ENCODE assay signal across 8 cellular contexts in genomic region chr11:133966924-133967598, GRCh38. TPM values are rescaled to one million over a fixed set of nuclear protein-coding genes. Genes with fewer than 3 reads are reported as not detected.
DNase-seq lines count a peak whose midpoint lies in the region; ATAC-seq and TF ChIP-seq lines count a peak whose summit lies in the region.

No MANE protein-coding gene starts in this region.

- peaks cover 20% of the 10 kb centered on the region for H3K27me3 ChIP-seq in Panc1 (ENCODE audit: control insufficient read depth, insufficient read depth, low read length)

- peak; percentile 87; the same call in 1 of the 2 replicates for TF ChIP-seq CTCF in Panc1 (IDR thresholded peaks at IDR 0.05)

- peak; percentile 67 for ATAC-seq in Panc1
- ATAC-seq in GM19452 (IDR thresholded peaks at IDR 0.05; ENCODE audit: unreplicated experiment) = no peak

- no TSS peak for BruUV-seq in Panc1 (replicated peaks; lab: Mats Ljungman, UMichigan)

- no peaks in the 10 kb centered on the region for H3K36me3 ChIP-seq in Panc1 (ENCODE audit: control insufficient read depth, insufficient read depth, low read length)

- H3K9me3 Mint-ChIP-seq in activated naive CD8-positive, alpha-beta T cell treated with anti-CD3 and anti-CD28 coated beads for 36 hours = no peaks in the 10 kb centered on the region

- POLR2A ChIA-PET in Panc1 (lab: Charles Lee) = interaction anchor here (0.5 kb wide), 1 partner anchor 28 kb away, joined by 3 read pairs; no protein-coding TSS in a partner anchor

- no peak overlapping the region for H3K27ac ChIP-seq in Panc1 (ENCODE audit: low read length)

- peaks cover 20% of the 10 kb centered on the region for H3K4me1 Mint-ChIP-seq in activated naive CD8-positive, alpha-beta T cell treated with anti-CD3 and anti-CD28 coated beads for 36 hours

- H3K27ac Mint-ChIP-seq in activated naive CD8-positive, alpha-beta T cell treated with anti-CD3 and anti-CD28 coated beads for 36 hours = peak overlapping the region; percentile 90

- intact Hi-C loops in Panc1 (cut with micrococcal nuclease; ENCODE audit: unreplicated experiment) = no loop called here

- H3K4me3 ChIP-seq in Panc1 (ENCODE audit: low read depth in 2 of 2, low read length in 2 of 2) = no peak overlapping the region

- in situ Hi-C loops in Panc1 (cut with HindIII; ENCODE audit: low pct_unique_long_range_greater_than_20kb, low sequenced_read_pairs) = no loop called here

- no peaks in the 10 kb centered on the region for H3K9me3 ChIP-seq in Panc1 (ENCODE audit: control insufficient read depth, insufficient read depth, low read depth, low read length)

- CTCF ChIA-PET in Panc1 (lab: Charles Lee) = no interaction called here

- H3K4me3 Mint-ChIP-seq in activated naive CD8-positive, alpha-beta T cell treated with anti-CD3 and anti-CD28 coated beads for 36 hours = peak overlapping the region; percentile 90

- DNase-seq in Ammon's horn (ENCODE audit: low spot score) = peak; percentile 60
- DNase-seq in Panc1 (ENCODE audit: low read depth, low spot score) = no peak
- DNase-seq in activated naive CD8-positive, alpha-beta T cell treated with anti-CD3 and anti-CD28 coated beads for 36 hours = peak; percentile 83
- peak; percentile 66 for DNase-seq in left kidney (ENCODE audit: low read depth, low spot score)
- peak; percentile 45 to 52 for DNase-seq in stimulated activated CD8-positive, alpha-beta memory T cell treated with anti-CD3 and anti-CD28 coated beads, Interleukin-7, amount 100 ng/mL, for 1 hour (ENCODE audit: low read depth in 2 of 2)
- no peak for DNase-seq in NK-92 (lab: John Stamatoyannopoulos, UW; ENCODE audit: unreplicated experiment)
- no peak for DNase-seq in NCI-H510A (lab: John Stamatoyannopoulos, UW)

- peaks cover 4% of the 10 kb centered on the region for H3K27me3 Mint-ChIP-seq in activated naive CD8-positive, alpha-beta T cell treated with anti-CD3 and anti-CD28 coated beads for 36 hours

- no peaks in the 10 kb centered on the region; the same call in 1 of the 2 replicates for H3K4me1 ChIP-seq in Panc1 (ENCODE audit: control insufficient read depth, insufficient read depth, low read length)

- H3K36me3 Mint-ChIP-seq in activated naive CD8-positive, alpha-beta T cell treated with anti-CD3 and anti-CD28 coated beads for 36 hours = peaks cover 1% of the 10 kb centered on the region

RNA-seq across cellular contexts. Expression of gene IGSF9B, which starts 10.3 kb away (rescaled TPM):
- 2.2 TPM for total RNA-seq in Panc1 (2021; ENCODE audit: unreplicated experiment)
- 3.4 TPM for polyA plus RNA-seq in Panc1 (2012; ENCODE audit: insufficient read length)
- total RNA-seq in activated naive CD8-positive, alpha-beta T cell treated with anti-CD3 and anti-CD28 coated beads for 36 hours = 10 to 100 TPM; 36.0 to 46.5 TPM

Comparison
In these comparisons a context has a peak if more than half of its experiments do, and no peak if none do; other contexts are left out.
1. DNase-seq: peak in Ammon's horn (single experiment), activated naive CD8-positive, alpha-beta T cell treated with anti-CD3 and anti-CD28 coated beads for 36 hours (single experiment), left kidney (single experiment) and stimulated activated CD8-positive, alpha-beta memory T cell treated with anti-CD3 and anti-CD28 coated beads, Interleukin-7, amount 100 ng/mL, for 1 hour (2 of 2); none in Panc1 (single experiment), NK-92 (single experiment) and NCI-H510A (single experiment).
2. RNA of gene IGSF9B, which starts 10.3 kb away (total RNA-seq): 36.0 to 46.5 TPM in activated naive CD8-positive, alpha-beta T cell treated with anti-CD3 and anti-CD28 coated beads for 36 hours; 2.2 TPM in Panc1 (single experiment); every median in the first group is over 10 times any median in the second.